ENCODE assay signal across 17 cellular contexts in genomic region chr13:106593131-106593530, GRCh38.
"Had no signal": no experiment of that assay in that cellular context is flagged by ENCODE, and none has a peak within 500 bp of the region (broad histone marks: within the 10 kb centered on the region; RNA-seq: fewer than 3 reads in every experiment).

No MANE protein-coding gene starts in this region.

- DNase-seq: activated CD4-positive, alpha-beta T cell treated with anti-CD3 and anti-CD28 coated beads, Interleukin-2, amount 10 ng/mL, durations not matched to agents 7 days and 5 days; activated gamma-delta T cell treated with Interleukin-2 at 50 U/mL for 16 hours; activated T-cell treated with anti-CD3 and anti-CD28 coated beads, Interleukin-2, amount 50 U/mL, for 1 hour; anterior cingulate cortex; body of pancreas; cortex of kidney; heart right ventricle; islet precursor cell; left cardiac atrium; mucosa of descending colon; nephron progenitor cell; right lobe of liver; stimulated activated CD4-positive, alpha-beta T cell treated with anti-CD3 and anti-CD28 coated beads, Interleukin-1b, Interleukin-23, amount 100 ng/mL, for 48 hours; thyroid gland had no signal

- H3K4me1 Mint-ChIP-seq: activated CD4-positive, alpha-beta T cell treated with anti-CD3 and anti-CD28 coated beads, Interleukin-2, amount 10 ng/mL, durations not matched to agents 7 days and 5 days; activated naive CD4-positive, alpha-beta T cell treated with anti-CD3 and anti-CD28 coated beads, Interleukin-2, amount 50 U/mL, for 24 hours had no signal

- H3K4me3 Mint-ChIP-seq: activated CD4-positive, alpha-beta T cell treated with anti-CD3 and anti-CD28 coated beads, Interleukin-2, amount 10 ng/mL, durations not matched to agents 7 days and 5 days; activated naive CD4-positive, alpha-beta T cell treated with anti-CD3 and anti-CD28 coated beads, Interleukin-2, amount 50 U/mL, for 24 hours; memory B cell; nephron progenitor cell; stimulated activated naive CD8-positive, alpha-beta T cell treated with anti-CD3 and anti-CD28 coated beads, Interleukin-15, Interleukin-2, amounts not matched to agents 100 ng/mL and 50 ng/mL, for 24 hours had no signal

- H3K27ac Mint-ChIP-seq: activated CD4-positive, alpha-beta T cell treated with anti-CD3 and anti-CD28 coated beads, Interleukin-2, amount 10 ng/mL, durations not matched to agents 7 days and 5 days; activated naive CD4-positive, alpha-beta T cell treated with anti-CD3 and anti-CD28 coated beads, Interleukin-2, amount 50 U/mL, for 24 hours; memory B cell; nephron progenitor cell; stimulated activated naive CD8-positive, alpha-beta T cell treated with anti-CD3 and anti-CD28 coated beads, Interleukin-15, Interleukin-2, amounts not matched to agents 100 ng/mL and 50 ng/mL, for 24 hours had no signal

- H3K9me3 Mint-ChIP-seq: activated CD4-positive, alpha-beta T cell treated with anti-CD3 and anti-CD28 coated beads, Interleukin-2, amount 10 ng/mL, durations not matched to agents 7 days and 5 days; activated naive CD4-positive, alpha-beta T cell treated with anti-CD3 and anti-CD28 coated beads, Interleukin-2, amount 50 U/mL, for 24 hours; stimulated activated naive CD8-positive, alpha-beta T cell treated with anti-CD3 and anti-CD28 coated beads, Interleukin-15, Interleukin-2, amounts not matched to agents 100 ng/mL and 50 ng/mL, for 24 hours had no signal
